Comparison of ENCODE assay signal across 14 cellular contexts in the genomic region with DNA sequence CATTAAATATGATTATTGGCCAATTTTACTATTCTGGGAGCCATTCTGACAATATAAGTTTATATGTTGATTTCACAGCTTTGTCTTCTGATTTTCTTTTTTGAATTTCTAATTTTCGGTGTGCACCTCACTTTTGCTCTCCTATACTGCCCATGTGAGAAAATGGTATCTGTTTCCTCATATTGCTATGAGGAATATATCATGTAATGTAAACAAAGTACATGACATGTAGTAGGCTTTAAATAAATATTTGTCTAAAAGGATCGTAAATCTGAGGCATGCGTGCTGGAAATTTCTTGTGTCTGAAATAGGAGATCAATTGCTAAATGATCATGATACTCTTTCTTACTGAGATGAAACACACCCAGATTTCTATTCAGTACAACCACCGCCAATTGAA.
DNase-seq lines count a peak whose midpoint lies in the region; TF ChIP-seq lines count a peak whose summit lies in the region.
"Had no signal": no experiment of that assay in that cellular context is flagged by ENCODE, and none has a peak within 500 bp of the region (broad histone marks: within the 10 kb centered on the region; RNA-seq: fewer than 3 reads in every experiment).

No MANE protein-coding gene starts in this region.

- H3K27ac ChIP-seq in thyroid gland = no peak overlapping the region
- H3K27ac ChIP-seq: A549, GM23248, HL-60 had no signal

- no peaks in the 10 kb centered on the region for H3K36me3 ChIP-seq in thyroid gland
- H3K36me3 ChIP-seq: BE2C had no signal

- H3K4me3 ChIP-seq in thyroid gland (replicated peaks in 1 of 3) = no peak overlapping the region
- H3K4me3 ChIP-seq: A549, GM12878, GM23248 had no signal

- H3K27me3 ChIP-seq in thyroid gland = no peaks in the 10 kb centered on the region
- H3K27me3 ChIP-seq: BE2C had no signal

- DNase-seq in NCI-H510A treated with DMSO at 0.1 percent for 48 hours (lab: John Stamatoyannopoulos, UW) = peak; percentile 30
- no peak for DNase-seq in NCI-H510A (lab: John Stamatoyannopoulos, UW)
- DNase-seq in NCI-H526 treated with DMSO at 0.1 percent for 48 hours (lab: John Stamatoyannopoulos, UW) = peak; percentile 57
- peak; percentile 56 for DNase-seq in SHP77 treated with DMSO at 0.1 percent for 48 hours (lab: John Stamatoyannopoulos, UW)
- no peak for DNase-seq in thyroid gland
- no peak for DNase-seq in RKO (ENCODE audit: low spot score)
- DNase-seq: BE2C; CD8-positive, alpha-beta T cell; COR-L47; DMS79; GM23248 had no signal

- H3K9me3 ChIP-seq in thyroid gland = no peaks in the 10 kb centered on the region
- H3K9me3 ChIP-seq: A549, BE2C had no signal

- 92 to 94% methylated on average over 4 of the region's 4 CpGs for WGBS in thyroid gland, 2 donors

- no peak for TF ChIP-seq CTCF in thyroid gland (IDR thresholded peaks at IDR 0.05)

- TF ChIP-seq POLR2A in thyroid gland (IDR thresholded peaks at IDR 0.05) = no peak

- H3K4me1 ChIP-seq in thyroid gland = no peaks in the 10 kb centered on the region
- H3K4me1 ChIP-seq: A549, BE2C had no signal

- intact Hi-C loops in thyroid gland (cut with DNase I) = no loop called here

Comparison
In these comparisons a context has a peak if more than half of its experiments do, and no peak if none do; other contexts are left out.
1. DNase-seq: peak in NCI-H510A treated with DMSO at 0.1 percent for 48 hours (single experiment), NCI-H526 treated with DMSO at 0.1 percent for 48 hours (single experiment) and SHP77 treated with DMSO at 0.1 percent for 48 hours (single experiment); none in NCI-H510A (single experiment), thyroid gland (0 of 2) and RKO (single experiment).